In genomic region chr4:99151452-99151851, GRCh38 we compare ENCODE assay signal across 31 cellular contexts. TPM values are rescaled to one million over a fixed set of nuclear protein-coding genes. Genes with fewer than 3 reads are reported as not detected.
"Had no signal": no experiment of that assay in that cellular context is flagged by ENCODE, and none has a peak within 500 bp of the region (broad histone marks: within the 10 kb centered on the region; RNA-seq: fewer than 3 reads in every experiment).

No MANE protein-coding gene starts in this region.

- H3K4me1 Mint-ChIP-seq: stimulated activated effector memory CD8-positive, alpha-beta T cell treated with anti-CD3 and anti-CD28 coated beads, Interleukin-12 subunit alpha, Interleukin-12 subunit beta, amount 100 ng/mL, for 72 hours; stimulated activated memory B cell treated with anti-CD40 and anti-IgM and Interleukin-4, amounts not matched to agents 10 μg/mL and 1 μg/mL and 100 μg/mL, for 72 hours; stimulated activated naive B cell treated with anti-CD40 and anti-IgM and Interleukin-4, amounts not matched to agents 10 μg/mL and 1 μg/mL and 100 μg/mL, for 72 hours had no signal

- H3K36me3 ChIP-seq: suprapubic skin, thoracic aorta, thyroid gland, tibial artery, tibial nerve, transverse colon, upper lobe of left lung, upper lobe of right lung, uterus, vagina had no signal

- DNase-seq: stimulated activated CD4-positive, alpha-beta T cell treated with anti-CD3 and anti-CD28 coated beads, Interleukin-2, amount 100 ng/mL, for 48 hours; stimulated activated CD4-positive, alpha-beta T cell treated with anti-CD3 and anti-CD28 coated beads, Interleukin-4, amount 100 ng/mL, for 1 hour; stimulated activated CD4-positive, alpha-beta T cell treated with anti-CD3 and anti-CD28 coated beads, Interleukin-4, amount 100 ng/mL, for 24 hours; stimulated activated CD4-positive, alpha-beta T cell treated with anti-CD3 and anti-CD28 coated beads, Interleukin-4, amount 100 ng/mL, for 4 hours; stimulated activated CD8-positive, alpha-beta memory T cell treated with anti-CD3 and anti-CD28 coated beads, Interleukin-4, amount 100 ng/mL, for 48 hours; stimulated activated naive B cell treated with anti-CD40 and anti-IgM and Interleukin-4, amounts not matched to agents 10 μg/mL and 1 μg/mL and 100 μg/mL, for 72 hours; stimulated activated naive CD4-positive, alpha-beta T cell; stimulated activated naive CD4-positive, alpha-beta T cell treated with Interleukin-2 at 50 U/mL for 16 hours; stimulated activated naive CD8-positive, alpha-beta T cell treated with anti-CD3 and anti-CD28 coated beads, Interleukin-15, amount 100 ng/mL, for 72 hours; stimulated activated naive CD8-positive, alpha-beta T cell treated with anti-CD3 and anti-CD28 coated beads, Interleukin-15, Interleukin-2, amounts not matched to agents 100 U/mL and 50 U/mL, for 24 hours; stomach; substantia nigra; testis; thyroid gland; tibial artery; transverse colon; trophoblast cell; upper lobe of left lung; upper lobe of right lung; uterus had no signal

- H3K4me3 Mint-ChIP-seq: stimulated activated effector memory CD8-positive, alpha-beta T cell treated with anti-CD3 and anti-CD28 coated beads, Interleukin-12 subunit alpha, Interleukin-12 subunit beta, amount 100 ng/mL, for 72 hours; stimulated activated memory B cell treated with anti-CD40 and anti-IgM and Interleukin-4, amounts not matched to agents 10 μg/mL and 1 μg/mL and 100 μg/mL, for 72 hours; stimulated activated naive B cell treated with anti-CD40 and anti-IgM and Interleukin-4, amounts not matched to agents 10 μg/mL and 1 μg/mL and 100 μg/mL, for 72 hours; stimulated activated naive CD8-positive, alpha-beta T cell treated with anti-CD3 and anti-CD28 coated beads, Interleukin-15, amount 100 ng/mL, for 72 hours; stimulated activated naive CD8-positive, alpha-beta T cell treated with anti-CD3 and anti-CD28 coated beads, Interleukin-15, Interleukin-2, amounts not matched to agents 100 ng/mL and 50 ng/mL, for 24 hours; type B pancreatic cell had no signal

- H3K27me3 ChIP-seq: stomach, suprapubic skin, testis, thyroid gland, tibial artery, tibial nerve, transverse colon, upper lobe of left lung, upper lobe of right lung, uterus, vagina had no signal

- ATAC-seq: stimulated activated effector memory CD8-positive, alpha-beta T cell treated with anti-CD3 and anti-CD28 coated beads, Interleukin-12 subunit alpha, Interleukin-12 subunit beta, amount 100 ng/mL, for 72 hours; stimulated activated memory B cell treated with anti-CD40 and anti-IgM and Interleukin-4, amounts not matched to agents 10 μg/mL and 1 μg/mL and 100 μg/mL, for 72 hours; stimulated activated naive B cell treated with anti-CD40 and anti-IgM and Interleukin-4, amounts not matched to agents 10 μg/mL and 1 μg/mL and 100 μg/mL, for 72 hours; stimulated activated naive CD8-positive, alpha-beta T cell treated with anti-CD3 and anti-CD28 coated beads, Interleukin-15, amount 100 ng/mL, for 72 hours; stimulated activated naive CD8-positive, alpha-beta T cell treated with anti-CD3 and anti-CD28 coated beads, Interleukin-15, Interleukin-2, amounts not matched to agents 100 U/mL and 50 U/mL, for 24 hours; upper lobe of right lung had no signal

- H3K4me1 ChIP-seq: stomach, suprapubic skin, testis, thyroid gland, upper lobe of left lung, upper lobe of right lung, vagina had no signal

- H3K9me3 Mint-ChIP-seq: stimulated activated effector memory CD8-positive, alpha-beta T cell treated with anti-CD3 and anti-CD28 coated beads, Interleukin-12 subunit alpha, Interleukin-12 subunit beta, amount 100 ng/mL, for 72 hours; stimulated activated naive CD8-positive, alpha-beta T cell treated with anti-CD3 and anti-CD28 coated beads, Interleukin-15, amount 100 ng/mL, for 72 hours had no signal

- H3K27ac Mint-ChIP-seq: stimulated activated effector memory CD8-positive, alpha-beta T cell treated with anti-CD3 and anti-CD28 coated beads, Interleukin-12 subunit alpha, Interleukin-12 subunit beta, amount 100 ng/mL, for 72 hours; stimulated activated memory B cell treated with anti-CD40 and anti-IgM and Interleukin-4, amounts not matched to agents 10 μg/mL and 1 μg/mL and 100 μg/mL, for 72 hours; stimulated activated naive B cell treated with anti-CD40 and anti-IgM and Interleukin-4, amounts not matched to agents 10 μg/mL and 1 μg/mL and 100 μg/mL, for 72 hours; stimulated activated naive CD8-positive, alpha-beta T cell treated with anti-CD3 and anti-CD28 coated beads, Interleukin-15, amount 100 ng/mL, for 72 hours; stimulated activated naive CD8-positive, alpha-beta T cell treated with anti-CD3 and anti-CD28 coated beads, Interleukin-15, Interleukin-2, amounts not matched to agents 100 ng/mL and 50 ng/mL, for 24 hours; type B pancreatic cell had no signal

- FAIRE-seq: urothelium cell line had no signal

- H3K4me3 ChIP-seq: stomach, suprapubic skin, testis, thoracic aorta, thyroid gland, tibial artery, tibial nerve, transverse colon, upper lobe of left lung, upper lobe of right lung, uterus, vagina had no signal

- H3K36me3 Mint-ChIP-seq: stimulated activated effector memory CD8-positive, alpha-beta T cell treated with anti-CD3 and anti-CD28 coated beads, Interleukin-12 subunit alpha, Interleukin-12 subunit beta, amount 100 ng/mL, for 72 hours had no signal

- H3K27ac ChIP-seq: stomach, suprapubic skin, testis, thoracic aorta, thyroid gland, tibial artery, tibial nerve, transverse colon, upper lobe of left lung, upper lobe of right lung, uterus, vagina had no signal

- H3K9me3 ChIP-seq: stomach, suprapubic skin, testis, thoracic aorta, thyroid gland, tibial artery, tibial nerve, transverse colon, upper lobe of left lung, upper lobe of right lung, uterus, vagina had no signal

- H3K27me3 Mint-ChIP-seq: stimulated activated naive B cell treated with anti-CD40 and anti-IgM and Interleukin-4, amounts not matched to agents 10 μg/mL and 1 μg/mL and 100 μg/mL, for 72 hours; stimulated activated naive CD8-positive, alpha-beta T cell treated with anti-CD3 and anti-CD28 coated beads, Interleukin-15, amount 100 ng/mL, for 72 hours; stimulated activated naive CD8-positive, alpha-beta T cell treated with anti-CD3 and anti-CD28 coated beads, Interleukin-15, Interleukin-2, amounts not matched to agents 100 ng/mL and 50 ng/mL, for 24 hours; type B pancreatic cell had no signal

RNA-seq across cellular contexts. Expression of gene ADH4, which starts 7.4 kb away (rescaled TPM):
- total RNA-seq: temporal lobe, testis, urinary bladder had no signal
